ENCODE assay signal across 18 cellular contexts in the genomic region with DNA sequence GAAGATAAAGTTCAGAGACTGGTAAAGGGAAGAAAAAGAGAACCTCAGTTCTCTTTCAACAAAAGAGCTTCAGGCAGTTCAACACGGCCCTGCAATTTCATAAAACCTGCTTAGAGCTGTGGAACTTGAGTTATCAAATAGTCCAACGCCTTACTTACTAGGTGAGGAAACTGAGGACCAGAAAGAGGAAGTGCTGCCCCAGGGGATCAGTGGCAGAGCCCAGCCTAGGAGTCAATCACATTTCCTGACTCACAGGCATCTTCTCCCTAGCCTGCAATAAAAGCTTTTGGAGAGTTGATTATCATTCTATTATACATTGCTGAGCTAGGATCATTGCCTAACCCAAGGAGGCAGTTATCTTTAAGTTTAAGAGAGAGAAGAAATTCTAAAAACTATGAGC.
DNase-seq lines count a peak whose midpoint lies in the region; ATAC-seq and TF ChIP-seq lines count a peak whose summit lies in the region.
"Had no signal": no experiment of that assay in that cellular context is flagged by ENCODE, and none has a peak within 500 bp of the region (broad histone marks: within the 10 kb centered on the region; RNA-seq: fewer than 3 reads in every experiment).

No MANE protein-coding gene starts in this region.

- no peak for TF ChIP-seq EP300 in esophagus muscularis mucosa (IDR thresholded peaks at IDR 0.05)

- no peak for TF ChIP-seq POLR2A in esophagus muscularis mucosa (IDR thresholded peaks at IDR 0.05; ENCODE audit: low read depth)

- DNase-seq in OCI-M1 (lab: John Stamatoyannopoulos, UW) (peak; percentile 6), esophagus muscularis mucosa (ENCODE audit: extremely low spot score) (peak; percentile 89), dermis blood vessel endothelial cell (no peak), mesothelial cell of epicardium (ENCODE audit: low spot score in 2 of 2, unreplicated experiment in 2 of 2) (no peak)
- DNase-seq: ACHN; BE2C; CD4-positive, alpha-beta memory T cell; DMS153; DMS79; GDM1; GM23248 had no signal

- H3K27ac ChIP-seq in BLaER1 = no peak overlapping the region
- peak overlapping the region in 2 of 11 experiments; percentile 10 to 29; a peak in 2 of 22 replicates for H3K27ac ChIP-seq in BLaER1 treated with 17β-estradiol and CSF1 and Interleukin-3, amounts not matched to agents 10 nM and 100 nM
- H3K27ac ChIP-seq in esophagus muscularis mucosa (replicated peaks in 1 of 4) = no peak overlapping the region
- H3K27ac ChIP-seq: GM23248, HL-60 had no signal

- ATAC-seq in GM18511 (IDR thresholded peaks at IDR 0.05; ENCODE audit: unreplicated experiment) (no peak), HG02852 (IDR thresholded peaks at IDR 0.05; ENCODE audit: unreplicated experiment) (no peak)

- H3K4me3 Mint-ChIP-seq in mesothelial cell of epicardium = no peak overlapping the region
- H3K4me3 Mint-ChIP-seq: CD14-positive monocyte; CD4-positive, alpha-beta memory T cell had no signal

- H4K20me1 ChIP-seq in BLaER1 = no peaks in the 10 kb centered on the region
- no peaks in the 10 kb centered on the region for H4K20me1 ChIP-seq in BLaER1 treated with 17β-estradiol and CSF1 and Interleukin-3, amounts not matched to agents 10 nM and 100 nM

- H3K27me3 ChIP-seq in BLaER1 (no peaks in the 10 kb centered on the region), esophagus muscularis mucosa (no peaks in the 10 kb centered on the region)
- no peaks in the 10 kb centered on the region for H3K27me3 ChIP-seq in BLaER1 treated with 17β-estradiol and CSF1 and Interleukin-3, amounts not matched to agents 10 nM and 100 nM
- H3K27me3 ChIP-seq: BE2C had no signal

- no peaks in the 10 kb centered on the region for H3K36me3 ChIP-seq in BLaER1
- H3K36me3 ChIP-seq in BLaER1 treated with 17β-estradiol and CSF1 and Interleukin-3, amounts not matched to agents 10 nM and 100 nM = no peaks in the 10 kb centered on the region
- no peaks in the 10 kb centered on the region for H3K36me3 ChIP-seq in esophagus muscularis mucosa
- H3K36me3 ChIP-seq: BE2C, HAP-1 had no signal

- peaks cover 16% of the 10 kb centered on the region for H3K4me1 Mint-ChIP-seq in mesothelial cell of epicardium
- H3K4me1 Mint-ChIP-seq: CD4-positive, alpha-beta memory T cell had no signal

- H3K4me3 ChIP-seq in BLaER1 = no peak overlapping the region
- H3K4me3 ChIP-seq in BLaER1 treated with 17β-estradiol and CSF1 and Interleukin-3, amounts not matched to agents 10 nM and 100 nM = no peak overlapping the region
- no peak overlapping the region for H3K4me3 ChIP-seq in esophagus muscularis mucosa
- H3K4me3 ChIP-seq: GM23248, HAP-1 had no signal

- no peaks in the 10 kb centered on the region for H3K36me3 Mint-ChIP-seq in mesothelial cell of epicardium
- H3K36me3 Mint-ChIP-seq: CD14-positive monocyte; CD4-positive, alpha-beta memory T cell had no signal

- 71% methylated on average over 2 of the region's 2 CpGs for WGBS in esophagus muscularis mucosa

- intact Hi-C loops in esophagus muscularis mucosa (cut with DNase I) = no loop called here

- H3K4me1 ChIP-seq in BLaER1 = peaks cover 16% of the 10 kb centered on the region; the same call in 1 of the 2 replicates
- H3K4me1 ChIP-seq in BLaER1 treated with 17β-estradiol and CSF1 and Interleukin-3, amounts not matched to agents 10 nM and 100 nM = peaks cover 0 to 63% (median 10%) of the 10 kb centered on the region in 10 experiments; a peak in 13 of 20 replicates
- H3K4me1 ChIP-seq in esophagus muscularis mucosa = peaks cover 0 to 5% (median 0%) of the 10 kb centered on the region in 4 donors
- H3K4me1 ChIP-seq: BE2C had no signal

- no peak overlapping the region for H3K27ac Mint-ChIP-seq in mesothelial cell of epicardium

- H3K9me3 ChIP-seq in BLaER1 = no peaks in the 10 kb centered on the region
- peaks cover 0 to under 1% (median 0%) of the 10 kb centered on the region in 11 experiments; a peak in 2 of 22 replicates for H3K9me3 ChIP-seq in BLaER1 treated with 17β-estradiol and CSF1 and Interleukin-3, amounts not matched to agents 10 nM and 100 nM (replicated peaks in 1 of 11)
- no peaks in the 10 kb centered on the region for H3K9me3 ChIP-seq in esophagus muscularis mucosa
- H3K9me3 ChIP-seq: BE2C, HAP-1 had no signal

- H3K9ac ChIP-seq in BLaER1 = no peak overlapping the region
- peak overlapping the region in 2 of 11 experiments; percentile 28 to 46; a peak in 2 of 22 replicates for H3K9ac ChIP-seq in BLaER1 treated with 17β-estradiol and CSF1 and Interleukin-3, amounts not matched to agents 10 nM and 100 nM
- H3K9ac ChIP-seq: GM23248 had no signal

- H3K9me3 Mint-ChIP-seq in mesothelial cell of epicardium = no peaks in the 10 kb centered on the region

- H3K27me3 Mint-ChIP-seq in mesothelial cell of epicardium (ENCODE audit: low read depth) = no peaks in the 10 kb centered on the region

- peak overlapping the region; percentile 1; the same call in 1 of the 2 replicates for H3K4me2 ChIP-seq in BLaER1
- H3K4me2 ChIP-seq in BLaER1 treated with 17β-estradiol and CSF1 and Interleukin-3, amounts not matched to agents 10 nM and 100 nM = peak overlapping the region in 6 of 11 experiments; percentile 3 to 64 (median 38); a peak in 9 of 22 replicates

- TF ChIP-seq CTCF in esophagus muscularis mucosa (IDR thresholded peaks at IDR 0.05) = no peak
- TF ChIP-seq CTCF in mesothelial cell of epicardium (IDR thresholded peaks at IDR 0.05; ENCODE audit: unreplicated experiment) = no peak

Comparison
In these comparisons a context has a peak if more than half of its experiments do, and no peak if none do; other contexts are left out.
1. DNase-seq: peak in OCI-M1 (single experiment) and esophagus muscularis mucosa (single experiment); none in dermis blood vessel endothelial cell (single experiment) and mesothelial cell of epicardium (0 of 2).